7 cellular contexts compared by ENCODE assay signal in genomic region chrX:148381603-148382002, GRCh38.
DNase-seq lines count a peak whose midpoint lies in the region; ATAC-seq and TF ChIP-seq lines count a peak whose summit lies in the region.

No MANE protein-coding gene starts in this region.

- H3K36me3 ChIP-seq in neutrophil (no peaks in the 10 kb centered on the region), ascending aorta (no peaks in the 10 kb centered on the region)

- H3K27me3 ChIP-seq in neutrophil (no peaks in the 10 kb centered on the region), ascending aorta (no peaks in the 10 kb centered on the region)

- ATAC-seq in GM19025 (IDR thresholded peaks at IDR 0.05; ENCODE audit: low read depth, unreplicated experiment) (peak; percentile 14), HG02759 (IDR thresholded peaks at IDR 0.05; ENCODE audit: unreplicated experiment) (peak; percentile 25)

- DNase-seq in NB4 (ENCODE audit: low read depth) (peak; percentile 28), NCI-H1417 (lab: John Stamatoyannopoulos, UW) (no peak), GM03348 (ENCODE audit: low spot score) (no peak), ascending aorta (ENCODE audit: low spot score in 2 of 2) (no peak)

- H3K4me3 ChIP-seq in NB4 (ENCODE audit: low read depth, low read length) (peak overlapping the region; percentile 59), neutrophil (ENCODE audit: low read depth in 1 of 2, low read length in 1 of 2) (peak overlapping the region; percentile 47), ascending aorta (no peak overlapping the region)

- intact Hi-C loops in ascending aorta (cut with DNase I): no loop called here

- no peak for TF ChIP-seq POLR2A in NB4 (IDR thresholded peaks at IDR 0.05; ENCODE audit: extremely low read depth, insufficient read length)

- peaks cover 19 to 20% of the 10 kb centered on the region in 2 experiments for H3K4me1 ChIP-seq in neutrophil (ENCODE audit: control insufficient read depth in 1 of 2, insufficient read depth in 1 of 2, low read depth in 1 of 2, low read length in 1 of 2)
- no peaks in the 10 kb centered on the region for H3K4me1 ChIP-seq in ascending aorta

- H3K9me3 ChIP-seq in neutrophil (no peaks in the 10 kb centered on the region), ascending aorta (no peaks in the 10 kb centered on the region)

- H3K27ac ChIP-seq in neutrophil (peak overlapping the region; percentile 84), ascending aorta (no peak overlapping the region)

- TF ChIP-seq CTCF in NB4 (IDR thresholded peaks at IDR 0.05; ENCODE audit: low read depth, low read length) (no peak), neutrophil (IDR thresholded peaks at IDR 0.05) (no peak), ascending aorta (IDR thresholded peaks at IDR 0.05) (no peak)

Comparison
In these comparisons a context has a peak if more than half of its experiments do, and no peak if none do; other contexts are left out.
1. H3K4me3 ChIP-seq: peak in NB4 (single experiment) and neutrophil (2 of 2); none in ascending aorta (0 of 2).